In genomic region chr4:155392486-155393184, GRCh38 we compare ENCODE assay signal across 14 cellular contexts. TPM values are rescaled to one million over a fixed set of nuclear protein-coding genes. Genes with fewer than 3 reads are reported as not detected.
A peak's percentile ranks its signal among the peaks of the same experiment; 100 is the strongest.
DNase-seq lines count a peak whose midpoint lies in the region; ATAC-seq and TF ChIP-seq lines count a peak whose summit lies in the region.
"Had no signal": no experiment of that assay in that cellular context is flagged by ENCODE, and none has a peak within 500 bp of the region (broad histone marks: within the 10 kb centered on the region; RNA-seq: fewer than 3 reads in every experiment).

No MANE protein-coding gene starts in this region.

- no peak overlapping the region for H3K4me3 ChIP-seq in SJCRH30
- H3K4me3 ChIP-seq in fibroblast of pulmonary artery (replicated peaks; ENCODE audit: low read depth, low read length): no peak overlapping the region
- no peak overlapping the region for H3K4me3 ChIP-seq in thoracic aorta

- no peak overlapping the region for H3K27ac Mint-ChIP-seq in T-helper 2 cell treated with Interferon-gamma antibody and Interleukin-4, amounts not matched to agents 5 μg/mL and 100 μg/mL, for 36 hours
- H3K27ac Mint-ChIP-seq: activated CD8-positive, alpha-beta memory T cell treated with anti-CD3 and anti-CD28 coated beads, Interleukin-2, amount 10 ng/mL, durations not matched to agents 7 days and 5 days; nephron progenitor cell had no signal

- no peaks in the 10 kb centered on the region for H3K36me3 Mint-ChIP-seq in T-helper 2 cell treated with Interferon-gamma antibody and Interleukin-4, amounts not matched to agents 5 μg/mL and 100 μg/mL, for 36 hours (ENCODE audit: low read depth)
- H3K36me3 Mint-ChIP-seq: activated CD8-positive, alpha-beta memory T cell treated with anti-CD3 and anti-CD28 coated beads, Interleukin-2, amount 10 ng/mL, durations not matched to agents 7 days and 5 days; immature natural killer cell had no signal

- no peaks in the 10 kb centered on the region for H3K27me3 Mint-ChIP-seq in T-helper 2 cell treated with Interferon-gamma antibody and Interleukin-4, amounts not matched to agents 5 μg/mL and 100 μg/mL, for 36 hours (ENCODE audit: low read depth)

- peak; percentile 43 for ATAC-seq in thoracic aorta (ENCODE audit: insufficient number of reproducible peaks, low FRiP score, low read depth)
- no peak for ATAC-seq in GM18873 (IDR thresholded peaks at IDR 0.05; ENCODE audit: low FRiP score, unreplicated experiment)
- ATAC-seq in GM19395 (IDR thresholded peaks at IDR 0.05; ENCODE audit: unreplicated experiment): no peak
- ATAC-seq: activated CD8-positive, alpha-beta memory T cell treated with anti-CD3 and anti-CD28 coated beads, Interleukin-2, amount 10 ng/mL, durations not matched to agents 7 days and 5 days had no signal

- H3K4me3 Mint-ChIP-seq in T-helper 2 cell treated with Interferon-gamma antibody and Interleukin-4, amounts not matched to agents 5 μg/mL and 100 μg/mL, for 36 hours: no peak overlapping the region
- H3K4me3 Mint-ChIP-seq: activated CD8-positive, alpha-beta memory T cell treated with anti-CD3 and anti-CD28 coated beads, Interleukin-2, amount 10 ng/mL, durations not matched to agents 7 days and 5 days; immature natural killer cell; nephron progenitor cell had no signal

- H3K27ac ChIP-seq in SJCRH30 (no peak overlapping the region), thoracic aorta (no peak overlapping the region)
- H3K27ac ChIP-seq: 22Rv1 had no signal

- H3K9me3 Mint-ChIP-seq in T-helper 2 cell treated with Interferon-gamma antibody and Interleukin-4, amounts not matched to agents 5 μg/mL and 100 μg/mL, for 36 hours: no peaks in the 10 kb centered on the region

- TF ChIP-seq CTCF in fibroblast of pulmonary artery (IDR thresholded peaks at IDR 0.05; ENCODE audit: low read length, missing control alignments) (no peak), thoracic aorta (IDR thresholded peaks at IDR 0.05) (no peak)

- DNase-seq in DMS53 (lab: John Stamatoyannopoulos, UW): peak; percentile 42
- DNase-seq in DMS53 treated with DMSO at 0.1 percent for 48 hours (lab: John Stamatoyannopoulos, UW; ENCODE audit: unreplicated experiment): no peak
- DNase-seq in SJCRH30: peak; percentile 3 to 11
- peak; percentile 70 for DNase-seq in fibroblast of pulmonary artery (ENCODE audit: low read depth)
- no peak for DNase-seq in thoracic aorta (ENCODE audit: low spot score)
- DNase-seq in T-helper 2 cell treated with Interferon-gamma antibody and Interleukin-4, amounts not matched to agents 5 μg/mL and 100 μg/mL, for 36 hours (ENCODE audit: low spot score): no peak
- DNase-seq: activated CD8-positive, alpha-beta memory T cell treated with anti-CD3 and anti-CD28 coated beads, Interleukin-2, amount 10 ng/mL, durations not matched to agents 7 days and 5 days; immature natural killer cell; MM.1S; nephron progenitor cell; T-helper 2 cell had no signal

- H3K9me3 ChIP-seq in SJCRH30 (replicated peaks) (no peaks in the 10 kb centered on the region), thoracic aorta (no peaks in the 10 kb centered on the region)

- H3K4me1 Mint-ChIP-seq in T-helper 2 cell treated with Interferon-gamma antibody and Interleukin-4, amounts not matched to agents 5 μg/mL and 100 μg/mL, for 36 hours (ENCODE audit: low read depth): no peaks in the 10 kb centered on the region
- H3K4me1 Mint-ChIP-seq: activated CD8-positive, alpha-beta memory T cell treated with anti-CD3 and anti-CD28 coated beads, Interleukin-2, amount 10 ng/mL, durations not matched to agents 7 days and 5 days; immature natural killer cell; nephron progenitor cell had no signal

- no peaks in the 10 kb centered on the region for H3K36me3 ChIP-seq in SJCRH30
- no peaks in the 10 kb centered on the region for H3K36me3 ChIP-seq in thoracic aorta

- H3K4me1 ChIP-seq in SJCRH30 (no peaks in the 10 kb centered on the region), thoracic aorta (ENCODE audit: control insufficient read depth in 1 of 2, low read depth in 2 of 2) (peaks cover 0 to 5% of the 10 kb centered on the region in 2 donors)

- H3K27me3 ChIP-seq in SJCRH30: no peaks in the 10 kb centered on the region
- no peaks in the 10 kb centered on the region for H3K27me3 ChIP-seq in thoracic aorta (replicated peaks; ENCODE audit: insufficient read depth)

RNA-seq across cellular contexts. Expression of gene MAP9, which starts 15.9 kb away (rescaled TPM):
- total RNA-seq in SJCRH30 (2014; rRNA removed; shearing (Covaris generic)): 4.1 and 5.0 TPM in 2 replicates
- total RNA-seq in thoracic aorta: 10 to 100 TPM; 12.9 to 22.5 TPM

Comparison
In these comparisons a context has a peak if more than half of its experiments do, and no peak if none do; other contexts are left out.
1. DNase-seq: peak in DMS53 (single experiment), SJCRH30 (2 of 2) and fibroblast of pulmonary artery (single experiment); none in DMS53 treated with DMSO at 0.1 percent for 48 hours (single experiment), thoracic aorta (single experiment) and T-helper 2 cell treated with Interferon-gamma antibody and Interleukin-4, amounts not matched to agents 5 μg/mL and 100 μg/mL, for 36 hours (single experiment).